Comparison of ENCODE assay signal across 17 cellular contexts in genomic region chr4:112751447-112751846, GRCh38.
"Had no signal": no experiment of that assay in that cellular context is flagged by ENCODE, and none has a peak within 500 bp of the region (broad histone marks: within the 10 kb centered on the region; RNA-seq: fewer than 3 reads in every experiment).

No MANE protein-coding gene starts in this region.

- H3K36me3 ChIP-seq: esophagus squamous epithelium, ovary, suprapubic skin had no signal

- H3K4me3 Mint-ChIP-seq: activated CD4-positive, alpha-beta T cell treated with anti-CD3 and anti-CD28 coated beads, Interleukin-2, amount 10 ng/mL, durations not matched to agents 24 days and 14 days; activated naive CD4-positive, alpha-beta T cell treated with anti-CD3 and anti-CD28 coated beads, Interleukin-2, amount 10 ng/mL, durations not matched to agents 7 days and 5 days; natural killer cell; T-cell; type B pancreatic cell had no signal

- H3K27ac Mint-ChIP-seq: activated CD4-positive, alpha-beta T cell treated with anti-CD3 and anti-CD28 coated beads, Interleukin-2, amount 10 ng/mL, durations not matched to agents 24 days and 14 days; activated naive CD4-positive, alpha-beta T cell treated with anti-CD3 and anti-CD28 coated beads, Interleukin-2, amount 10 ng/mL, durations not matched to agents 7 days and 5 days; activated T-helper 2 cell treated with anti-CD3 and anti-CD28 coated beads, Interferon-gamma antibody, Interleukin-2, Interleukin-4, amounts not matched to agents 10 μg/mL and 5 μg/mL and 100 μg/mL, durations not matched to agents 14 hours and 24 hours and 36 hours; natural killer cell; T-cell; type B pancreatic cell had no signal

- H3K4me3 ChIP-seq: esophagus squamous epithelium, ovary, SK-N-MC, suprapubic skin had no signal

- H3K27me3 ChIP-seq: esophagus squamous epithelium, ovary, suprapubic skin had no signal

- H3K27ac ChIP-seq: esophagus squamous epithelium, ovary, SK-N-MC, suprapubic skin had no signal

- H3K27me3 Mint-ChIP-seq: activated naive CD4-positive, alpha-beta T cell treated with anti-CD3 and anti-CD28 coated beads, Interleukin-2, amount 10 ng/mL, durations not matched to agents 7 days and 5 days; type B pancreatic cell had no signal

- H3K36me3 Mint-ChIP-seq: activated naive CD4-positive, alpha-beta T cell treated with anti-CD3 and anti-CD28 coated beads, Interleukin-2, amount 10 ng/mL, durations not matched to agents 7 days and 5 days; natural killer cell; T-cell; type B pancreatic cell had no signal

- H3K9me3 Mint-ChIP-seq: activated CD4-positive, alpha-beta T cell treated with anti-CD3 and anti-CD28 coated beads, Interleukin-2, amount 10 ng/mL, durations not matched to agents 24 days and 14 days; activated naive CD4-positive, alpha-beta T cell treated with anti-CD3 and anti-CD28 coated beads, Interleukin-2, amount 10 ng/mL, durations not matched to agents 7 days and 5 days; activated T-helper 2 cell treated with anti-CD3 and anti-CD28 coated beads, Interferon-gamma antibody, Interleukin-2, Interleukin-4, amounts not matched to agents 10 μg/mL and 5 μg/mL and 100 μg/mL, durations not matched to agents 14 hours and 24 hours and 36 hours; natural killer cell; T-cell; type B pancreatic cell had no signal

- DNase-seq: activated CD4-positive, alpha-beta T cell treated with anti-CD3 and anti-CD28 coated beads, Interleukin-2, amount 10 ng/mL, durations not matched to agents 24 days and 14 days; activated CD8-positive, alpha-beta memory T cell treated with anti-CD3 and anti-CD28 coated beads for 24 hours; activated naive CD4-positive, alpha-beta T cell treated with anti-CD3 and anti-CD28 coated beads, Interleukin-2, amount 10 ng/mL, durations not matched to agents 7 days and 5 days; cerebellar nuclear complex; dermis blood vessel endothelial cell; esophagus squamous epithelium; foreskin fibroblast; natural killer cell; ovary; stimulated activated CD4-positive, alpha-beta T cell treated with anti-CD3 and anti-CD28 coated beads, Interleukin-2, amount 100 ng/mL, for 48 hours; stimulated activated naive CD4-positive, alpha-beta T cell treated with Interleukin-2 at 50 U/mL for 16 hours; T-cell; T1000 had no signal

- H3K4me1 ChIP-seq: esophagus squamous epithelium, suprapubic skin had no signal

- H3K4me1 Mint-ChIP-seq: activated CD4-positive, alpha-beta T cell treated with anti-CD3 and anti-CD28 coated beads, Interleukin-2, amount 10 ng/mL, durations not matched to agents 24 days and 14 days; activated naive CD4-positive, alpha-beta T cell treated with anti-CD3 and anti-CD28 coated beads, Interleukin-2, amount 10 ng/mL, durations not matched to agents 7 days and 5 days; natural killer cell; T-cell had no signal
